Comparison of ENCODE assay signal across 13 cellular contexts in genomic region chr20:46974669-46975434, GRCh38.
"Had no signal": no experiment of that assay in that cellular context is flagged by ENCODE, and none has a peak within 500 bp of the region (broad histone marks: within the 10 kb centered on the region; RNA-seq: fewer than 3 reads in every experiment).

No MANE protein-coding gene starts in this region.

- H3K4me3 ChIP-seq: adrenal gland, colonic mucosa, lower lobe of right lung, thoracic aorta, uterus had no signal

- ATAC-seq: activated T-helper 17 cell treated with anti-CD3 and anti-CD28 coated beads, Interleukin-2, amount 50 U/mL, for 72 hours; lower lobe of right lung; stimulated activated naive CD8-positive, alpha-beta T cell treated with anti-CD3 and anti-CD28 coated beads, Interleukin-15, amount 100 ng/mL, for 72 hours had no signal

- H3K27me3 ChIP-seq: adrenal gland, colonic mucosa, uterus had no signal

- H3K36me3 ChIP-seq: adrenal gland, colonic mucosa, lower lobe of right lung, thoracic aorta, uterus had no signal

- H3K4me1 ChIP-seq: adrenal gland, colonic mucosa, lower lobe of right lung, uterus had no signal

- H3K27ac ChIP-seq: adrenal gland, colonic mucosa, lower lobe of right lung, thoracic aorta, uterus had no signal

- DNase-seq: activated CD4-positive, alpha-beta T cell treated with anti-CD3 and anti-CD28 coated beads for 4 hours; activated naive CD4-positive, alpha-beta T cell treated with anti-CD3 and anti-CD28 coated beads, Interleukin-2, amount 10 ng/mL, durations not matched to agents 7 days and 5 days; adrenal gland; colonic mucosa; foreskin melanocyte; head of caudate nucleus; lower lobe of right lung; midbrain; stimulated activated CD4-positive, alpha-beta T cell treated with anti-CD3 and anti-CD28 coated beads, Interleukin-1b, Interleukin-23, amount 100 ng/mL, for 48 hours; stimulated activated naive CD8-positive, alpha-beta T cell treated with anti-CD3 and anti-CD28 coated beads, Interleukin-15, amount 100 ng/mL, for 72 hours; uterus had no signal

- H3K9me3 ChIP-seq: adrenal gland, colonic mucosa, lower lobe of right lung, thoracic aorta, uterus had no signal
